8 cellular contexts compared by ENCODE assay signal in the genomic region with DNA sequence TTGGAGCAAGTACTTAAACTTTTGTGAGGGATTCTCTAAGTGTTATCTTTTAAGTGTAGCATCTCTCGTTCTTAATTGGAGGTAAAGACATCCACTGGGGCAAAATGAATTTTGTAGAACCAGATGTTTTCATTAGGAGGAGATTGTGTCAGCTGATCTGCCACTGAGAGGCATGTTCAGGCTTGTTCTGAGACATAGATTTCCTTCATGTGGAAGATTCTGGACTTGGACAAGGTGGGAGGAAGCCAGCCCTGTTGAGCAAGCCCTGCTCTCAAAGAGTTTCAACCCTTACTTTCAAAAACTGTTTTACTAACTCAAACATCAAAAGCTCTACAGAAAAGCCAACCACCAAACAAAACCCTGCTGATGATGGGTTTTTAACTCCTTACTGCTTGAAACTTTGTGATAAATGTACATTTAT. TPM values are rescaled to one million over a fixed set of nuclear protein-coding genes. Genes with fewer than 3 reads are reported as not detected.
DNase-seq lines count a peak whose midpoint lies in the region; ATAC-seq and TF ChIP-seq lines count a peak whose summit lies in the region.

No MANE protein-coding gene starts in this region.

- peaks cover 29% of the 10 kb centered on the region for H3K36me3 Mint-ChIP-seq in activated T-cell treated with anti-CD3 and anti-CD28 coated beads, Interleukin-2, amount 50 U/mL, for 24 hours (ENCODE audit: low read depth)
- H3K36me3 Mint-ChIP-seq in type B pancreatic cell: peaks cover 46% of the 10 kb centered on the region

- H3K27me3 Mint-ChIP-seq in activated T-cell treated with anti-CD3 and anti-CD28 coated beads, Interleukin-2, amount 50 U/mL, for 24 hours: no peaks in the 10 kb centered on the region
- no peaks in the 10 kb centered on the region for H3K27me3 Mint-ChIP-seq in type B pancreatic cell

- H3K4me3 Mint-ChIP-seq in activated T-cell treated with anti-CD3 and anti-CD28 coated beads, Interleukin-2, amount 50 U/mL, for 24 hours: peak overlapping the region; percentile 65
- H3K4me3 Mint-ChIP-seq in type B pancreatic cell: peak overlapping the region; percentile 63

- H3K4me1 Mint-ChIP-seq in activated T-cell treated with anti-CD3 and anti-CD28 coated beads, Interleukin-2, amount 50 U/mL, for 24 hours (ENCODE audit: low read depth): peaks cover 66% of the 10 kb centered on the region
- peaks cover 48% of the 10 kb centered on the region for H3K4me1 Mint-ChIP-seq in type B pancreatic cell (ENCODE audit: unreplicated experiment)

- peak overlapping the region; percentile 87 for H3K27ac Mint-ChIP-seq in activated T-cell treated with anti-CD3 and anti-CD28 coated beads, Interleukin-2, amount 50 U/mL, for 24 hours
- H3K27ac Mint-ChIP-seq in type B pancreatic cell: peak overlapping the region; percentile 91

- no peak for ATAC-seq in GM21576 (IDR thresholded peaks at IDR 0.05; ENCODE audit: unreplicated experiment)

- peak overlapping the region; percentile 10 for H3K27ac ChIP-seq in angular gyrus (ENCODE audit: low read depth, low read length)

- TF ChIP-seq CTCF in type B pancreatic cell (conservative IDR thresholded peaks at IDR 0.05): no peak

- H3K9me3 Mint-ChIP-seq in activated T-cell treated with anti-CD3 and anti-CD28 coated beads, Interleukin-2, amount 50 U/mL, for 24 hours: peaks cover 9% of the 10 kb centered on the region
- no peaks in the 10 kb centered on the region for H3K9me3 Mint-ChIP-seq in type B pancreatic cell

- no peak for DNase-seq in activated T-cell treated with anti-CD3 and anti-CD28 coated beads, Interleukin-2, amount 50 U/mL, for 24 hours
- no peak for DNase-seq in activated T-cell treated with anti-CD3 and anti-CD28 coated beads, Interleukin-2, amount 50 U/mL, for 48 hours
- DNase-seq in kidney glomerular epithelial cell (lab: John Stamatoyannopoulos, UW): peak; percentile 32
- DNase-seq in type B pancreatic cell (ENCODE audit: extremely low spot score, unreplicated experiment): no peak
- no peak for DNase-seq in NCI-H187 (lab: John Stamatoyannopoulos, UW)
- DNase-seq in GOT3 (lab: John Stamatoyannopoulos, UW): no peak

RNA-seq across cellular contexts. Expression of a gene that starts 6.5 kb away (rescaled TPM):
- 82.0 and 166 TPM in 2 replicates for total RNA-seq in type B pancreatic cell (ENCODE audit: low replicate concordance)
